Comparison of ENCODE assay signal across 2 cellular contexts in the genomic region with DNA sequence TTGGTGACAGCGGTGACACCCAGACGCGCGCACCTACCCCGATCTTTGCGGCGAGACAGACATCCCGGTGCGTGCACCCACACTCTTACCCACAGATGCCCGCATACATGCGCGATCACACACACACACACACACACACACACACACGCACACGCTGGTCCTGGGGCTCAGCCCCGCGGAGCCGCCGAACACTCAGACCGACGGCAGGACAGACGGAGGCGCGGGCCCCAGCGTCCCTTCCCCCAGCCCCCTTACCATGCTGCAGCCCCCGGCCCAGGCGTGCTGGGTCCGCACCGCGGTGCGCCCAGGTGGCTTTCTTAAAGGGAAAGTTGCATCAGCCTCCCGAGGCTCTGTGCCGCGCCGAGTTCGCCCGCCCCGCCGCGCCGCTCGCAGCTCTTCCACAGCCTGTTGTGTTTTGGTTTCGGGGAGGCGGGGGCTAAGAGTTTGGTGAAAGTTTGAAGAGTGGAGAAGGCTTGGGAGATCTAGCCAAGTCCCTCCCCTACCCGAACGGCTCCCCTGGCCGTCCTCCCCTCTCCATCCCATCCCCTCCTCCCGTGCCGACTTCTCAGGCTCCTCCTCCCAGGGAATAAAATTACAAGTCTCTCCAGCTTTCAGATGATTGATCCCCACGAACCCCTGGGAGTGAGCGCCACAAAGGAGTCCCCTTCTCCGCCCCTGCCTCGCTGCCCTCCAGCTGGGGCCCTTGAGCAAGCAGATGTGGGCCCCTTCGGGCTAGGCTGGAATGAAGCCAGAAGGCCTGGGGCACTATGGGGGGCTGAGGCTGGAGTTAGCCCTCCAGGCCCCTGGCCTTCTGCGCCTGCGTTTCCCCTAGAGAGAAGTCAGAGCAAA.
TF ChIP-seq lines count a peak whose summit lies in the region.

Gene SLC6A9, minus strand, starts transcription at position 412 of the 849 bp plus-strand sequence. CDS start 7,185 bp downstream, outside the sequence.

TF ChIP-seq in HEK293, 187 proteins besides CTCF, POLR2A, EP300 and RAD21 (continues in another document):
- TF ChIP-seq ZNF624 (tag by site-specific recombination; IDR thresholded peaks at IDR 0.05) (0 out of 2 replicates have a peak, but pooled peaks have one; percentile 10), ZBTB10 (tag by site-specific recombination; IDR thresholded peaks at IDR 0.05) (peak; percentile 79; the same call in 1 of the 2 replicates), PRDM4 (tag by site-specific recombination; IDR thresholded peaks at IDR 0.05) (0 out of 2 replicates have a peak, but pooled peaks have one; percentile 29), KLF9 (tag by site-specific recombination; IDR thresholded peaks at IDR 0.05; ENCODE audit: low read depth) (peak; percentile 55), ZNF785 (tag by site-specific recombination; IDR thresholded peaks at IDR 0.05) (peak; percentile 51), PRDM1 (tag by site-specific recombination; IDR thresholded peaks at IDR 0.05) (0 out of 2 replicates have a peak, but pooled peaks have one; percentile 29), ZNF48 (tag by site-specific recombination; IDR thresholded peaks at IDR 0.05) (no peak), ZNF146 (tag by site-specific recombination; IDR thresholded peaks at IDR 0.05) (0 out of 2 replicates have a peak, but pooled peaks have one; percentile 34), ZNF341 (tag by site-specific recombination; IDR thresholded peaks at IDR 0.05; ENCODE audit: low read depth) (peak; percentile 85), ZNF140 (tag by site-specific recombination; IDR thresholded peaks at IDR 0.05) (no peak), GLI4 (tag by site-specific recombination; IDR thresholded peaks at IDR 0.05) (0 out of 2 replicates have a peak, but pooled peaks have one; percentile 64), ZNF843 (tag by site-specific recombination; IDR thresholded peaks at IDR 0.05) (peak; percentile 28; the same call in 1 of the 2 replicates), ZNF280D (tag by site-specific recombination; IDR thresholded peaks at IDR 0.05) (no peak), ZNF121 (tag by site-specific recombination; IDR thresholded peaks at IDR 0.05) (peak; percentile 38; the same call in 1 of the 2 replicates), ZNF335 (tag by site-specific recombination; conservative IDR thresholded peaks at IDR 0.05) (peak; percentile 47; the same call in 1 of the 2 replicates), SP2 (tag by site-specific recombination; IDR thresholded peaks at IDR 0.05) (peak; percentile 78)

TF ChIP-seq in GM12878, 131 proteins besides CTCF, POLR2A, EP300 and RAD21:
- TF ChIP-seq RCOR1 (conservative IDR thresholded peaks at IDR 0.05; ENCODE audit: low read depth, low read length) (no peak), HDAC6 (IDR thresholded peaks at IDR 0.05; ENCODE audit: unreplicated experiment) (peak; percentile 1), POU2F2 (IDR thresholded peaks at IDR 0.05; ENCODE audit: borderline replicate concordance, low read depth, low read length) (no peak), ZNF207 (IDR thresholded peaks at IDR 0.05; ENCODE audit: borderline replicate concordance) (no peak), FOXM1 (IDR thresholded peaks at IDR 0.05; ENCODE audit: low read depth, low read length) (no peak), SP1 (IDR thresholded peaks at IDR 0.05; ENCODE audit: low read depth, low read length) (no peak), FOS (IDR thresholded peaks at IDR 0.05; ENCODE audit: borderline replicate concordance, extremely low read depth, insufficient read length) (no peak)
- TF ChIP-seq, protein P1, sequence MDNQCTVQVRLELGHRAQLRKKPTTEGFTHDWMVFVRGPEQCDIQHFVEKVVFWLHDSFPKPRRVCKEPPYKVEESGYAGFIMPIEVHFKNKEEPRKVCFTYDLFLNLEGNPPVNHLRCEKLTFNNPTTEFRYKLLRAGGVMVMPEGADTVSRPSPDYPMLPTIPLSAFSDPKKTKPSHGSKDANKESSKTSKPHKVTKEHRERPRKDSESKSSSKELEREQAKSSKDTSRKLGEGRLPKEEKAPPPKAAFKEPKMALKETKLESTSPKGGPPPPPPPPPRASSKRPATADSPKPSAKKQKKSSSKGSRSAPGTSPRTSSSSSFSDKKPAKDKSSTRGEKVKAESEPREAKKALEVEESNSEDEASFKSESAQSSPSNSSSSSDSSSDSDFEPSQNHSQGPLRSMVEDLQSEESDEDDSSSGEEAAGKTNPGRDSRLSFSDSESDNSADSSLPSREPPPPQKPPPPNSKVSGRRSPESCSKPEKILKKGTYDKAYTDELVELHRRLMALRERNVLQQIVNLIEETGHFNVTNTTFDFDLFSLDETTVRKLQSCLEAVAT (IDR thresholded peaks at IDR 0.05), result no peak
